Comparison of ENCODE assay signal across 31 cellular contexts in genomic region chr7:12783421-12783820, GRCh38.
"Had no signal": no experiment of that assay in that cellular context is flagged by ENCODE, and none has a peak within 500 bp of the region (broad histone marks: within the 10 kb centered on the region; RNA-seq: fewer than 3 reads in every experiment).

No MANE protein-coding gene starts in this region.

- H3K4me1 ChIP-seq: esophagus squamous epithelium, heart right ventricle, lower lobe of right lung, neural progenitor cell, prostate gland, right atrium auricular region, testis, tibial artery had no signal

- H2AFZ ChIP-seq: neural progenitor cell had no signal

- H3K36me3 ChIP-seq: esophagus squamous epithelium, heart right ventricle, lower lobe of right lung, neural progenitor cell, prostate gland, right atrium auricular region, tibial artery had no signal

- H3K36me3 Mint-ChIP-seq: memory B cell; naive thymus-derived CD4-positive, alpha-beta T cell; neural progenitor cell; stimulated activated memory B cell treated with anti-CD40 and anti-IgM and Interleukin-4, amounts not matched to agents 10 μg/mL and 1 μg/mL and 100 μg/mL, for 72 hours; type B pancreatic cell had no signal

- H3K9ac ChIP-seq: neural progenitor cell had no signal

- H3K27ac ChIP-seq: coronary artery, esophagus squamous epithelium, heart right ventricle, lower lobe of right lung, neural progenitor cell, prostate gland, right atrium auricular region, testis, tibial artery had no signal

- H3K4me3 ChIP-seq: coronary artery, esophagus squamous epithelium, heart right ventricle, lower lobe of right lung, neural progenitor cell, prostate gland, right atrium auricular region, smooth muscle cell, tibial artery had no signal

- ATAC-seq: heart right ventricle; left colon; left ventricle myocardium superior; lower lobe of right lung; naive thymus-derived CD4-positive, alpha-beta T cell; sciatic nerve; stimulated activated memory B cell treated with anti-CD40 and anti-IgM and Interleukin-4, amounts not matched to agents 10 μg/mL and 1 μg/mL and 100 μg/mL, for 72 hours; stimulated activated naive CD8-positive, alpha-beta T cell treated with anti-CD3 and anti-CD28 coated beads, Interleukin-15, Interleukin-2, amounts not matched to agents 100 U/mL and 50 U/mL, for 24 hours had no signal

- H3K4me2 ChIP-seq: neural progenitor cell, smooth muscle cell had no signal

- DNase-seq: dermis blood vessel endothelial cell; effector memory CD4-positive, alpha-beta T cell; erythroblast; esophagus squamous epithelium; foreskin melanocyte; glutamatergic neuron; heart right ventricle; hippocampal formation; islet precursor cell; kidney glomerular epithelial cell; left colon; left ventricle myocardium superior; lower lobe of right lung; naive thymus-derived CD4-positive, alpha-beta T cell; stimulated activated CD4-positive, alpha-beta T cell treated with anti-CD3 and anti-CD28 coated beads, Interleukin-12 subunit alpha, Interleukin-12 subunit beta, amount 100 ng/mL, for 4 hours; stimulated activated CD4-positive, alpha-beta T cell treated with anti-CD3 and anti-CD28 coated beads, Interleukin-2, amount 100 ng/mL, for 24 hours; stimulated activated CD4-positive, alpha-beta T cell treated with anti-CD3 and anti-CD28 coated beads, Interleukin-4, amount 100 ng/mL, for 4 hours; stimulated activated naive CD8-positive, alpha-beta T cell treated with anti-CD3 and anti-CD28 coated beads, Interleukin-15, Interleukin-2, amounts not matched to agents 100 U/mL and 50 U/mL, for 24 hours; substantia nigra; testis; tibial artery had no signal

- H3K4me1 Mint-ChIP-seq: memory B cell; neural progenitor cell; stimulated activated memory B cell treated with anti-CD40 and anti-IgM and Interleukin-4, amounts not matched to agents 10 μg/mL and 1 μg/mL and 100 μg/mL, for 72 hours had no signal

- H3K27me3 Mint-ChIP-seq: stimulated activated memory B cell treated with anti-CD40 and anti-IgM and Interleukin-4, amounts not matched to agents 10 μg/mL and 1 μg/mL and 100 μg/mL, for 72 hours; type B pancreatic cell had no signal

- H3K27me3 ChIP-seq: esophagus squamous epithelium, heart right ventricle, neural progenitor cell, right atrium auricular region, testis, tibial artery had no signal

- H3K27ac Mint-ChIP-seq: memory B cell; naive thymus-derived CD4-positive, alpha-beta T cell; neural progenitor cell; stimulated activated memory B cell treated with anti-CD40 and anti-IgM and Interleukin-4, amounts not matched to agents 10 μg/mL and 1 μg/mL and 100 μg/mL, for 72 hours; type B pancreatic cell had no signal

- H3K4me3 Mint-ChIP-seq: memory B cell; naive thymus-derived CD4-positive, alpha-beta T cell; nephron; neural progenitor cell; stimulated activated memory B cell treated with anti-CD40 and anti-IgM and Interleukin-4, amounts not matched to agents 10 μg/mL and 1 μg/mL and 100 μg/mL, for 72 hours; type B pancreatic cell had no signal

- H3K9me3 ChIP-seq: esophagus squamous epithelium, heart right ventricle, lower lobe of right lung, prostate gland, right atrium auricular region, testis, tibial artery had no signal

- H3K9me3 Mint-ChIP-seq: memory B cell; naive thymus-derived CD4-positive, alpha-beta T cell; nephron; stimulated activated memory B cell treated with anti-CD40 and anti-IgM and Interleukin-4, amounts not matched to agents 10 μg/mL and 1 μg/mL and 100 μg/mL, for 72 hours had no signal
